Comparison of ENCODE assay signal across 22 cellular contexts in genomic region chr10:11691319-11691755, GRCh38. TPM values are rescaled to one million over a fixed set of nuclear protein-coding genes. Genes with fewer than 3 reads are reported as not detected.
"Had no signal": no experiment of that assay in that cellular context is flagged by ENCODE, and none has a peak within 500 bp of the region (broad histone marks: within the 10 kb centered on the region; RNA-seq: fewer than 3 reads in every experiment).

No MANE protein-coding gene starts in this region.

- H3K9me3 Mint-ChIP-seq: activated CD4-positive, alpha-beta memory T cell treated with anti-CD3 and anti-CD28 coated beads, Interleukin-2, amount 10 ng/mL, durations not matched to agents 7 days and 5 days; activated CD4-positive, alpha-beta T cell treated with anti-CD3 and anti-CD28 coated beads, Interleukin-2, amount 10 ng/mL, durations not matched to agents 24 days and 14 days; activated naive CD4-positive, alpha-beta T cell treated with anti-CD3 and anti-CD28 coated beads, Interleukin-2, amount 10 ng/mL, durations not matched to agents 7 days and 5 days; activated naive CD8-positive, alpha-beta T cell treated with anti-CD3 and anti-CD28 coated beads, Interleukin-2, amount 50 U/mL, for 24 hours; activated T-cell treated with anti-CD3 and anti-CD28 coated beads, Interleukin-2, amount 50 U/mL, for 72 hours; effector memory CD8-positive, alpha-beta T cell; memory B cell; naive B cell; neural crest cell had no signal

- H3K4me3 Mint-ChIP-seq: activated CD4-positive, alpha-beta memory T cell treated with anti-CD3 and anti-CD28 coated beads, Interleukin-2, amount 10 ng/mL, durations not matched to agents 7 days and 5 days; activated CD4-positive, alpha-beta T cell treated with anti-CD3 and anti-CD28 coated beads, Interleukin-2, amount 10 ng/mL, durations not matched to agents 24 days and 14 days; activated naive CD4-positive, alpha-beta T cell treated with anti-CD3 and anti-CD28 coated beads, Interleukin-2, amount 10 ng/mL, durations not matched to agents 7 days and 5 days; activated naive CD8-positive, alpha-beta T cell treated with anti-CD3 and anti-CD28 coated beads, Interleukin-2, amount 50 U/mL, for 24 hours; activated T-cell treated with anti-CD3 and anti-CD28 coated beads, Interleukin-2, amount 50 U/mL, for 72 hours; effector memory CD8-positive, alpha-beta T cell; memory B cell; naive B cell; neural crest cell had no signal

- H3K9me3 ChIP-seq: body of pancreas, mucosa of descending colon, spleen, tibial artery had no signal

- ATAC-seq: activated CD4-positive, CD25-positive, alpha-beta regulatory T cell treated with anti-CD3 and anti-CD28 coated beads, Interleukin-2, amount 50 U/mL, for 24 hours; activated naive CD8-positive, alpha-beta T cell treated with anti-CD3 and anti-CD28 coated beads, Interleukin-2, amount 50 U/mL, for 24 hours; activated T-cell treated with anti-CD3 and anti-CD28 coated beads, Interleukin-2, amount 50 U/mL, for 72 hours; body of pancreas; effector memory CD8-positive, alpha-beta T cell; esophagus mucosa; mucosa of descending colon had no signal

- H3K4me1 Mint-ChIP-seq: activated CD4-positive, alpha-beta memory T cell treated with anti-CD3 and anti-CD28 coated beads, Interleukin-2, amount 10 ng/mL, durations not matched to agents 7 days and 5 days; activated CD4-positive, alpha-beta T cell treated with anti-CD3 and anti-CD28 coated beads, Interleukin-2, amount 10 ng/mL, durations not matched to agents 24 days and 14 days had no signal

- H3K27ac Mint-ChIP-seq: activated CD4-positive, alpha-beta memory T cell treated with anti-CD3 and anti-CD28 coated beads, Interleukin-2, amount 10 ng/mL, durations not matched to agents 7 days and 5 days; activated CD4-positive, alpha-beta T cell treated with anti-CD3 and anti-CD28 coated beads, Interleukin-2, amount 10 ng/mL, durations not matched to agents 24 days and 14 days; activated naive CD4-positive, alpha-beta T cell treated with anti-CD3 and anti-CD28 coated beads, Interleukin-2, amount 10 ng/mL, durations not matched to agents 7 days and 5 days; activated naive CD8-positive, alpha-beta T cell treated with anti-CD3 and anti-CD28 coated beads, Interleukin-2, amount 50 U/mL, for 24 hours; activated T-cell treated with anti-CD3 and anti-CD28 coated beads, Interleukin-2, amount 50 U/mL, for 72 hours; effector memory CD8-positive, alpha-beta T cell; memory B cell; naive B cell had no signal

- H3K4me3 ChIP-seq: body of pancreas, cardiac muscle cell, mucosa of descending colon, spleen, tibial artery had no signal

- H3K27me3 ChIP-seq: body of pancreas, cardiac muscle cell, spleen had no signal

- H3K27ac ChIP-seq: body of pancreas, cardiac muscle cell, spleen, tibial artery, VCaP had no signal

- DNase-seq: activated CD4-positive, alpha-beta memory T cell treated with anti-CD3 and anti-CD28 coated beads, Interleukin-2, amount 10 ng/mL, durations not matched to agents 7 days and 5 days; activated CD4-positive, alpha-beta T cell treated with anti-CD3 and anti-CD28 coated beads, Interleukin-2, amount 10 ng/mL, durations not matched to agents 24 days and 14 days; activated effector memory CD4-positive, alpha-beta T cell treated with anti-CD3 and anti-CD28 coated beads, Interleukin-2, amount 50 U/mL, for 16 hours; activated naive CD4-positive, alpha-beta T cell treated with anti-CD3 and anti-CD28 coated beads, Interleukin-2, amount 10 ng/mL, durations not matched to agents 7 days and 5 days; activated naive CD8-positive, alpha-beta T cell treated with anti-CD3 and anti-CD28 coated beads, Interleukin-2, amount 50 U/mL, for 24 hours; activated T-cell treated with anti-CD3 and anti-CD28 coated beads, Interleukin-2, amount 50 U/mL, for 72 hours; body of pancreas; effector memory CD8-positive, alpha-beta T cell; glutamatergic neuron; mucosa of descending colon; naive B cell; spleen; stimulated activated CD4-positive, alpha-beta T cell treated with anti-CD3 and anti-CD28 coated beads, Interleukin-4, amount 100 ng/mL, for 24 hours; stimulated activated naive CD4-positive, alpha-beta T cell treated with Interleukin-2 at 50 U/mL for 16 hours; tibial artery had no signal

- H3K27me3 Mint-ChIP-seq: activated naive CD8-positive, alpha-beta T cell treated with anti-CD3 and anti-CD28 coated beads, Interleukin-2, amount 50 U/mL, for 24 hours; memory B cell; naive B cell had no signal

- H3K4me1 ChIP-seq: tibial artery had no signal

RNA-seq across cellular contexts. Expression of gene ECHDC3, which starts 50.8 kb away (rescaled TPM):
- total RNA-seq: activated CD4-positive, alpha-beta memory T cell treated with anti-CD3 and anti-CD28 coated beads, Interleukin-2, amount 10 ng/mL, durations not matched to agents 7 days and 5 days; T-helper 2 cell treated with Interferon-gamma antibody and Interleukin-4, amounts not matched to agents 100 ng/mL and 5 ng/mL, for 36 hours had no signal
